In the genomic region with DNA sequence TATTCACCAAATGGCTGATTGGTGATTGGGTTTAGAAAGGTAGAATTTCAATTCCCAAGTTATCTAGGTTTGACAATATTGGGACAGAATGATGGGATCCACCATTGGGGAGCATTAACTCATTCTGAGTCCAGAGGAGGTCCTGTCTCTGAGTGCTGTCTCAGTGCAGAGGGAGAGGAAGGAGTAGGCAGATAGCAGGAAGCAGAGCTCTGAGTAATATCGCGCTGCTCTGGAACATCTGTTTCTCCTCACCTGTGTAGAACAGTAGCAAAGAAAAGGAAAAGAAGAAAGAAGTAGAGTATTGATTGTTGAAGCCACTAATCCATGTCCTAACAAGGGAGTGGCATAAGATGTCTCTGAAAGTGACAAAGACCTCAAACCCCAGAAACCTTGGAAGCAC, we compare ENCODE assay signal across 19 cellular contexts.
A peak's percentile ranks its signal among the peaks of the same experiment; 100 is the strongest.
DNase-seq lines count a peak whose midpoint lies in the region; ATAC-seq and TF ChIP-seq lines count a peak whose summit lies in the region.
"Had no signal": no experiment of that assay in that cellular context is flagged by ENCODE, and none has a peak within 500 bp of the region (broad histone marks: within the 10 kb centered on the region; RNA-seq: fewer than 3 reads in every experiment).

No MANE protein-coding gene starts in this region.

- H3K27me3 Mint-ChIP-seq in activated naive CD8-positive, alpha-beta T cell: no peaks in the 10 kb centered on the region
- H3K27me3 Mint-ChIP-seq in activated naive CD8-positive, alpha-beta T cell treated with anti-CD3 and anti-CD28 coated beads for 36 hours: no peaks in the 10 kb centered on the region
- no peaks in the 10 kb centered on the region for H3K27me3 Mint-ChIP-seq in naive B cell
- H3K27me3 Mint-ChIP-seq: IgD-negative memory B cell had no signal

- H3K4me1 Mint-ChIP-seq in activated naive CD8-positive, alpha-beta T cell (ENCODE audit: low read depth): peaks cover 24% of the 10 kb centered on the region
- H3K4me1 Mint-ChIP-seq in activated naive CD8-positive, alpha-beta T cell treated with anti-CD3 and anti-CD28 coated beads for 36 hours: peaks cover 21% of the 10 kb centered on the region
- H3K4me1 Mint-ChIP-seq in naive B cell: peaks cover 37 to 69% (median 63%) of the 10 kb centered on the region in 3 donors
- H3K4me1 Mint-ChIP-seq: H9 had no signal

- H3K9ac ChIP-seq in Loucy (ENCODE audit: low read depth, low read length, poor library complexity, severe bottlenecking): no peak overlapping the region

- no peaks in the 10 kb centered on the region for H3K36me3 ChIP-seq in Loucy (ENCODE audit: insufficient read depth, low read length)
- H3K36me3 ChIP-seq: SJSA1 had no signal

- H3F3A ChIP-seq in Loucy (ENCODE audit: low read depth): no peaks in the 10 kb centered on the region

- H3K36me3 Mint-ChIP-seq in activated naive CD8-positive, alpha-beta T cell: no peaks in the 10 kb centered on the region
- H3K36me3 Mint-ChIP-seq in activated naive CD8-positive, alpha-beta T cell treated with anti-CD3 and anti-CD28 coated beads for 36 hours: no peaks in the 10 kb centered on the region
- peaks cover 0 to 5% of the 10 kb centered on the region in 2 donors for H3K36me3 Mint-ChIP-seq in naive B cell
- H3K36me3 Mint-ChIP-seq: IgD-negative memory B cell had no signal

- H3K4me3 ChIP-seq in Loucy (ENCODE audit: low read length, poor library complexity, severe bottlenecking): no peak overlapping the region
- H3K4me3 ChIP-seq: SJSA1 had no signal

- no peaks in the 10 kb centered on the region for H3K27me3 ChIP-seq in Loucy (ENCODE audit: insufficient read depth, low read length, poor library complexity, severe bottlenecking)
- H3K27me3 ChIP-seq: SJSA1 had no signal

- H3K4me1 ChIP-seq in Loucy (ENCODE audit: insufficient read depth, low read length, poor library complexity, severe bottlenecking): peaks cover 49% of the 10 kb centered on the region
- H3K4me1 ChIP-seq: SJSA1 had no signal

- peak overlapping the region; percentile 16 for H3K27ac Mint-ChIP-seq in activated naive CD8-positive, alpha-beta T cell
- no peak overlapping the region for H3K27ac Mint-ChIP-seq in activated naive CD8-positive, alpha-beta T cell treated with anti-CD3 and anti-CD28 coated beads for 36 hours
- H3K27ac Mint-ChIP-seq in naive B cell: peak overlapping the region in 3 of 6 donors; percentile 9 to 65 (median 53)
- H3K27ac Mint-ChIP-seq: H9, IgD-negative memory B cell had no signal

- no peak overlapping the region for H3K4me2 ChIP-seq in Loucy (ENCODE audit: low read depth, low read length, poor library complexity, severe bottlenecking)

- no peaks in the 10 kb centered on the region for H3K79me2 ChIP-seq in Loucy (ENCODE audit: insufficient read depth, low read length)

- no peak for DNase-seq in activated naive CD8-positive, alpha-beta T cell treated with anti-CD3 and anti-CD28 coated beads for 36 hours
- DNase-seq in naive B cell: no peak
- no peak for DNase-seq in head of caudate nucleus
- DNase-seq: ACHN, H9, Karpas-422, MM.1S, NCI-H1092, NCI-H146, NCI-H2029 treated with DMSO at 0.1 percent for 48 hours, NCI-H2171 treated with DMSO at 0.1 percent for 48 hours, NCI-H446 had no signal

- H2AFZ ChIP-seq in Loucy (ENCODE audit: low read length): peak overlapping the region; percentile 69

- intact Hi-C loops in head of caudate nucleus (cut with DNase I): no loop called here

- ATAC-seq in naive B cell (ENCODE audit: low read depth in 2 of 2) (peak; percentile 41 to 43), HG02870 (IDR thresholded peaks at IDR 0.05; ENCODE audit: unreplicated experiment) (no peak), HG02885 (IDR thresholded peaks at IDR 0.05; ENCODE audit: poor library complexity, unreplicated experiment) (no peak)
- ATAC-seq: Panc1 had no signal

- H3K4me3 Mint-ChIP-seq in activated naive CD8-positive, alpha-beta T cell: peak overlapping the region; percentile 8
- H3K4me3 Mint-ChIP-seq in activated naive CD8-positive, alpha-beta T cell treated with anti-CD3 and anti-CD28 coated beads for 36 hours: no peak overlapping the region
- peak overlapping the region in 3 of 8 donors; percentile 10 to 59 (median 57) for H3K4me3 Mint-ChIP-seq in naive B cell
- H3K4me3 Mint-ChIP-seq: H9 had no signal

- H3K9me3 ChIP-seq in Loucy (ENCODE audit: insufficient read depth, low read depth, low read length): no peaks in the 10 kb centered on the region

- H4K20me1 ChIP-seq in Loucy (ENCODE audit: insufficient read depth, low read length, poor library complexity, severe bottlenecking): no peaks in the 10 kb centered on the region

- TF ChIP-seq CTCF in Loucy (conservative IDR thresholded peaks at IDR 0.05; ENCODE audit: low read length): no peak

- no peaks in the 10 kb centered on the region for H3K9me3 Mint-ChIP-seq in activated naive CD8-positive, alpha-beta T cell (ENCODE audit: low read depth)
- no peaks in the 10 kb centered on the region for H3K9me3 Mint-ChIP-seq in activated naive CD8-positive, alpha-beta T cell treated with anti-CD3 and anti-CD28 coated beads for 36 hours
- peaks cover 0 to 6% (median 2%) of the 10 kb centered on the region in 7 donors for H3K9me3 Mint-ChIP-seq in naive B cell

- H3K9me2 ChIP-seq in Loucy (replicated peaks; ENCODE audit: low read depth, low read length): no peaks in the 10 kb centered on the region

Comparison
In these comparisons a context has a peak if more than half of its experiments do, and no peak if none do; other contexts are left out.
1. ATAC-seq: peak in naive B cell (2 of 2); none in HG02870 (single experiment) and HG02885 (single experiment).